In genomic region chr3:28900301-28900700, GRCh38 we compare ENCODE assay signal across 17 cellular contexts.
"Had no signal": no experiment of that assay in that cellular context is flagged by ENCODE, and none has a peak within 500 bp of the region (broad histone marks: within the 10 kb centered on the region; RNA-seq: fewer than 3 reads in every experiment).

No MANE protein-coding gene starts in this region.

- DNase-seq: dermis blood vessel endothelial cell; dorsolateral prefrontal cortex; effector CD4-positive, alpha-beta T cell; effector memory CD4-positive, alpha-beta T cell; foreskin melanocyte; gastrocnemius medialis; glutamatergic neuron; hippocampal formation; left lung; left ventricle myocardium superior; mesendoderm; midbrain had no signal

- H3K4me3 ChIP-seq: coronary artery, dorsolateral prefrontal cortex, esophagus muscularis mucosa, gastrocnemius medialis, heart right ventricle, left lung, lower lobe of right lung had no signal

- ATAC-seq: gastrocnemius medialis, left cardiac atrium, left ventricle myocardium superior had no signal
